Comparison of ENCODE assay signal across 24 cellular contexts in the genomic region with DNA sequence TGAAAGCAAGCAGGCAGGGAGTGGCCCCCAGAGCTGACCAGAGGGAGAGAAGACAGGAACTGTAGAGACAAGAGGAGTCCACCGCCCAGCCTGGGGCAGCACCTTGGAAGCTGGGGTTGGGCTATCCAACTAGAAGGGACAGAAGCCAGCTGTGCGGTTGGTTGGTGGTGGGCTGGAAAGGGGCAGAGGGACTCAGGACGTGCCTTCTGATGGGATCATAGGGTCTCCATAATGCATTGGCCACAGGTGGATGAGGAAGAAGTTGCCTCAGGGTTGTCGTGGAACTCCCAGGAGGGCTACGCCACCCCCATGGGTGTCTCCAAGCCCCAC.
DNase-seq lines count a peak whose midpoint lies in the region; ATAC-seq, FAIRE-seq and TF ChIP-seq lines count a peak whose summit lies in the region.
"Had no signal": no experiment of that assay in that cellular context is flagged by ENCODE, and none has a peak within 500 bp of the region (broad histone marks: within the 10 kb centered on the region; RNA-seq: fewer than 3 reads in every experiment).

No MANE protein-coding gene starts in this region.

- no peaks in the 10 kb centered on the region for H3K4me1 ChIP-seq in right lobe of liver
- H3K4me1 ChIP-seq in HepG2 (ENCODE audit: insufficient read depth, low read length) = no peaks in the 10 kb centered on the region
- no peaks in the 10 kb centered on the region for H3K4me1 ChIP-seq in ovary (ENCODE audit: insufficient read depth)
- H3K4me1 ChIP-seq in aorta (ENCODE audit: control insufficient read depth in 1 of 2, insufficient read depth in 2 of 2, low read length in 2 of 2) = no peaks in the 10 kb centered on the region
- no peaks in the 10 kb centered on the region for H3K4me1 ChIP-seq in prostate gland (replicated peaks)
- H3K4me1 ChIP-seq: body of pancreas had no signal

- H3K9ac ChIP-seq in HepG2 (ENCODE audit: insufficient read depth, low read depth, low read length) = no peak overlapping the region

- ATAC-seq in right lobe of liver = no peak
- no peak for ATAC-seq in HepG2
- ATAC-seq in activated B cell treated with CpG ODN at 0.5 μM for 24 hours (ENCODE audit: low read depth) = no peak
- ATAC-seq in aorta (ENCODE audit: low FRiP score) = peak; percentile 26
- no peak for ATAC-seq in GM21528 (IDR thresholded peaks at IDR 0.05; ENCODE audit: low FRiP score, unreplicated experiment)
- ATAC-seq: activated T-helper 17 cell treated with anti-CD3 and anti-CD28 coated beads, Interleukin-2, amount 50 U/mL, for 72 hours; esophagus mucosa had no signal

- CTCF ChIA-PET in HepG2 (lab: Yijun Ruan, JAX; ENCODE audit: low intra/inter-chr PET ratio, low total read pairs) (no interaction called here), activated B cell treated with CpG ODN at 0.5 μM for 24 hours (lab: Charles Lee) (no interaction called here)

- BruUV-seq in HepG2 (replicated peaks; lab: Mats Ljungman, UMichigan) = no TSS peak

- peak in 2 of 3 donors; percentile 7 to 33 for DNase-seq in right lobe of liver
- DNase-seq in HepG2 (ENCODE audit: low spot score) = no peak
- peak; percentile 8 for DNase-seq in activated B cell treated with CpG ODN at 0.5 μM for 24 hours
- DNase-seq in ovary = peak in 3 of 5 donors; percentile 3 to 12 (median 5)
- no peak for DNase-seq in aorta
- DNase-seq in prostate gland (ENCODE audit: low spot score) = no peak
- DNase-seq: activated CD4-positive, alpha-beta T cell treated with anti-CD3 and anti-CD28 coated beads, Interleukin-2, amount 10 ng/mL, durations not matched to agents 24 days and 14 days; activated naive CD4-positive, alpha-beta T cell treated with anti-CD3 and anti-CD28 coated beads, Interleukin-2, amount 10 ng/mL, durations not matched to agents 7 days and 5 days; foreskin fibroblast; HCEC 1CT; IMR-90; naive B cell; NCI-H1694; nucleus accumbens; WERI-Rb-1 had no signal

- no peak overlapping the region for H3K27ac Mint-ChIP-seq in activated B cell treated with CpG ODN at 0.5 μM for 24 hours
- H3K27ac Mint-ChIP-seq: activated CD4-positive, alpha-beta T cell treated with anti-CD3 and anti-CD28 coated beads, Interleukin-2, amount 10 ng/mL, durations not matched to agents 24 days and 14 days; activated naive CD4-positive, alpha-beta T cell treated with anti-CD3 and anti-CD28 coated beads, Interleukin-2, amount 10 ng/mL, durations not matched to agents 7 days and 5 days; activated T-helper 17 cell treated with anti-CD3 and anti-CD28 coated beads, Interleukin-2, amount 50 U/mL, for 72 hours; mesothelial cell of epicardium; naive B cell; stimulated activated naive CD8-positive, alpha-beta T cell treated with anti-CD3 and anti-CD28 coated beads, Interleukin-15, Interleukin-2, amounts not matched to agents 100 ng/mL and 50 ng/mL, for 24 hours had no signal

- intact Hi-C loops in right lobe of liver (cut with DNase I) = loop anchor here in 1 of 2 donors (10.0 kb wide), 1 partner anchor 122 kb away; no protein-coding TSS in a partner anchor
- intact Hi-C loops in HepG2 (cut with micrococcal nuclease; ENCODE audit: unreplicated experiment) = no loop called here
- intact Hi-C loops in activated B cell treated with CpG ODN at 0.5 μM for 24 hours (cut with micrococcal nuclease) = no loop called here
- intact Hi-C loops in ovary (cut with DNase I) = no loop called here
- intact Hi-C loops in aorta (cut with DNase I) = no loop called here
- intact Hi-C loops in prostate gland (cut with DNase I) = no loop called here

- FAIRE-seq in HepG2 (lab: Jason Lieb, UNC) = no peak
- FAIRE-seq: G401.6 had no signal

- no peaks in the 10 kb centered on the region for H3K27me3 ChIP-seq in right lobe of liver
- H3K27me3 ChIP-seq in HepG2 (ENCODE audit: control insufficient read depth in 1 of 2, insufficient read depth in 2 of 2, low read length in 2 of 2) = peaks cover 1 to 6% of the 10 kb centered on the region in 2 experiments; a peak in 3 of 5 replicates
- no peaks in the 10 kb centered on the region for H3K27me3 ChIP-seq in ovary
- no peaks in the 10 kb centered on the region for H3K27me3 ChIP-seq in aorta (ENCODE audit: control insufficient read depth in 1 of 2, insufficient read depth in 2 of 2, low read length in 1 of 2)
- H3K27me3 ChIP-seq in prostate gland (replicated peaks; ENCODE audit: insufficient read depth) = no peaks in the 10 kb centered on the region
- H3K27me3 ChIP-seq: adrenal gland, body of pancreas had no signal

- TF ChIP-seq RAD21 in HepG2 (CRISPR knock-in tag; IDR thresholded peaks at IDR 0.05) = no peak

- H3K79me2 ChIP-seq in HepG2 (ENCODE audit: insufficient read depth, low read length) = no peaks in the 10 kb centered on the region

- H3K9me3 ChIP-seq in right lobe of liver (no peaks in the 10 kb centered on the region), HepG2 (ENCODE audit: low read length) (no peaks in the 10 kb centered on the region), ovary (no peaks in the 10 kb centered on the region), aorta (ENCODE audit: control insufficient read depth, low read length) (no peaks in the 10 kb centered on the region), prostate gland (no peaks in the 10 kb centered on the region)
- H3K9me3 ChIP-seq: adrenal gland, body of pancreas had no signal

- TF ChIP-seq POLR2A in right lobe of liver (IDR thresholded peaks at IDR 0.05) (no peak), HepG2 (IDR thresholded peaks at IDR 0.05; ENCODE audit: insufficient read depth in 1 of 2, low read depth in 2 of 2, low read length in 2 of 2) (no peak), ovary (IDR thresholded peaks at IDR 0.05) (no peak), prostate gland (IDR thresholded peaks at IDR 0.05) (no peak)

- no peaks in the 10 kb centered on the region for H3K4me1 Mint-ChIP-seq in activated B cell treated with CpG ODN at 0.5 μM for 24 hours
- H3K4me1 Mint-ChIP-seq: activated CD4-positive, alpha-beta T cell treated with anti-CD3 and anti-CD28 coated beads, Interleukin-2, amount 10 ng/mL, durations not matched to agents 24 days and 14 days; activated naive CD4-positive, alpha-beta T cell treated with anti-CD3 and anti-CD28 coated beads, Interleukin-2, amount 10 ng/mL, durations not matched to agents 7 days and 5 days; activated T-helper 17 cell treated with anti-CD3 and anti-CD28 coated beads, Interleukin-2, amount 50 U/mL, for 72 hours had no signal

- H3K36me3 Mint-ChIP-seq in activated B cell treated with CpG ODN at 0.5 μM for 24 hours (ENCODE audit: low read depth) = no peaks in the 10 kb centered on the region
- H3K36me3 Mint-ChIP-seq: activated naive CD4-positive, alpha-beta T cell treated with anti-CD3 and anti-CD28 coated beads, Interleukin-2, amount 10 ng/mL, durations not matched to agents 7 days and 5 days; mesothelial cell of epicardium; naive B cell had no signal

- H2AFZ ChIP-seq in HepG2 (ENCODE audit: low read length) = no peak overlapping the region

- H3K36me3 ChIP-seq in right lobe of liver (no peaks in the 10 kb centered on the region), HepG2 (replicated peaks in 1 of 2; ENCODE audit: control insufficient read depth in 1 of 2, insufficient read depth in 2 of 2, low read length in 2 of 2) (no peaks in the 10 kb centered on the region), ovary (no peaks in the 10 kb centered on the region), aorta (ENCODE audit: control insufficient read depth in 1 of 2, insufficient read depth in 2 of 2, low read length in 1 of 2) (no peaks in the 10 kb centered on the region), prostate gland (no peaks in the 10 kb centered on the region)
- H3K36me3 ChIP-seq: adrenal gland, WERI-Rb-1 had no signal

- H3K4me3 ChIP-seq in right lobe of liver (no peak overlapping the region), HepG2 (replicated peaks in 1 of 3; ENCODE audit: insufficient read depth in 1 of 3, low read depth in 2 of 3, low read length in 3 of 3) (no peak overlapping the region), ovary (no peak overlapping the region), aorta (ENCODE audit: low read length in 2 of 2) (no peak overlapping the region), prostate gland (no peak overlapping the region)
- H3K4me3 ChIP-seq: adrenal gland, body of pancreas, smooth muscle cell had no signal

- H3K4me3 Mint-ChIP-seq in activated B cell treated with CpG ODN at 0.5 μM for 24 hours = no peak overlapping the region
- H3K4me3 Mint-ChIP-seq: activated CD4-positive, alpha-beta T cell treated with anti-CD3 and anti-CD28 coated beads, Interleukin-2, amount 10 ng/mL, durations not matched to agents 24 days and 14 days; activated naive CD4-positive, alpha-beta T cell treated with anti-CD3 and anti-CD28 coated beads, Interleukin-2, amount 10 ng/mL, durations not matched to agents 7 days and 5 days; activated T-helper 17 cell treated with anti-CD3 and anti-CD28 coated beads, Interleukin-2, amount 50 U/mL, for 72 hours; mesothelial cell of epicardium; naive B cell; stimulated activated naive CD8-positive, alpha-beta T cell treated with anti-CD3 and anti-CD28 coated beads, Interleukin-15, Interleukin-2, amounts not matched to agents 100 ng/mL and 50 ng/mL, for 24 hours had no signal

- H3K27ac ChIP-seq in right lobe of liver = no peak overlapping the region
- H3K27ac ChIP-seq in HepG2 (ENCODE audit: extremely low read length, insufficient read depth, low read length) = no peak overlapping the region
- H3K27ac ChIP-seq in ovary = no peak overlapping the region
- no peak overlapping the region for H3K27ac ChIP-seq in aorta (ENCODE audit: low read depth in 1 of 2, low read length in 2 of 2)
- H3K27ac ChIP-seq in prostate gland = no peak overlapping the region
- H3K27ac ChIP-seq: adrenal gland, body of pancreas, WERI-Rb-1 had no signal

- H4K20me1 ChIP-seq in HepG2 (ENCODE audit: insufficient read depth, low read length) = no peaks in the 10 kb centered on the region

- TF ChIP-seq EP300 in HepG2 (IDR thresholded peaks at IDR 0.05; ENCODE audit: low read depth in 2 of 2, low read length in 2 of 2) (no peak), HepG2 (CRISPR knock-in tag; IDR thresholded peaks at IDR 0.05; ENCODE audit: borderline replicate concordance) (no peak), ovary (IDR thresholded peaks at IDR 0.05) (no peak)

- H3K27me3 Mint-ChIP-seq in activated B cell treated with CpG ODN at 0.5 μM for 24 hours = peaks cover 1% of the 10 kb centered on the region
- H3K27me3 Mint-ChIP-seq: naive B cell had no signal

- H3K9me3 Mint-ChIP-seq in activated B cell treated with CpG ODN at 0.5 μM for 24 hours = no peaks in the 10 kb centered on the region
- H3K9me3 Mint-ChIP-seq: activated CD4-positive, alpha-beta T cell treated with anti-CD3 and anti-CD28 coated beads, Interleukin-2, amount 10 ng/mL, durations not matched to agents 24 days and 14 days; activated naive CD4-positive, alpha-beta T cell treated with anti-CD3 and anti-CD28 coated beads, Interleukin-2, amount 10 ng/mL, durations not matched to agents 7 days and 5 days; activated T-helper 17 cell treated with anti-CD3 and anti-CD28 coated beads, Interleukin-2, amount 50 U/mL, for 72 hours; mesothelial cell of epicardium; naive B cell; stimulated activated naive CD8-positive, alpha-beta T cell treated with anti-CD3 and anti-CD28 coated beads, Interleukin-15, Interleukin-2, amounts not matched to agents 100 ng/mL and 50 ng/mL, for 24 hours had no signal

- in situ Hi-C loops in HepG2 (cut with HindIII; ENCODE audit: extremely low pct_ligation_motif_present, low pct_unique_long_range_greater_than_20kb) = no loop called here

- POLR2A ChIA-PET in HepG2 (lab: Yijun Ruan, JAX) = no interaction called here
- POLR2A ChIA-PET in activated B cell treated with CpG ODN at 0.5 μM for 24 hours (lab: Charles Lee) = no interaction called here

- no peak overlapping the region for H3K4me2 ChIP-seq in HepG2 (ENCODE audit: low read depth, low read length)
- H3K4me2 ChIP-seq: smooth muscle cell had no signal

- TF ChIP-seq CTCF in right lobe of liver (IDR thresholded peaks at IDR 0.05) = no peak
- no peak for TF ChIP-seq CTCF in HepG2 (CRISPR knock-in tag; IDR thresholded peaks at IDR 0.05)
- TF ChIP-seq CTCF in activated B cell treated with CpG ODN at 0.5 μM for 24 hours (IDR thresholded peaks at IDR 0.05) = no peak
- no peak for TF ChIP-seq CTCF in ovary (IDR thresholded peaks at IDR 0.05)
- TF ChIP-seq CTCF in prostate gland (IDR thresholded peaks at IDR 0.05) = no peak

- WGBS in right lobe of liver (ENCODE audit: insufficient coverage, low coverage, low lambda C conversion rate, missing lambda C conversion rate) = 78% methylated on average over 4 of the region's 5 CpGs
- WGBS in HepG2 (ENCODE audit: low lambda C conversion rate) = 53% methylated on average over 5 of the region's 5 CpGs
- WGBS in ovary, 3 donors = 92 to 95% (median 93%) methylated on average over 5 of the region's 5 CpGs
- 93% methylated on average over 5 of the region's 5 CpGs for WGBS in aorta, 2 donors
- 98% methylated on average over 5 of the region's 5 CpGs for WGBS in prostate gland

Comparison
In these comparisons a context has a peak if more than half of its experiments do, and no peak if none do; other contexts are left out.
1. DNase-seq: peak in right lobe of liver (2 of 3), activated B cell treated with CpG ODN at 0.5 μM for 24 hours (single experiment) and ovary (3 of 5); none in HepG2 (single experiment), aorta (0 of 2) and prostate gland (single experiment).